ENCODE assay signal across 1 cellular context in genomic region chr3:160565442-160566403, GRCh38.
TF ChIP-seq lines count a peak whose summit lies in the region.

KPNA4 (minus strand) TSS chr3:160565571; CDS start chr3:160565282, 289 bp downstream.

TF ChIP-seq in K562, 482 proteins besides CTCF, POLR2A, EP300 and RAD21 (continued from another document and continues in another):
- TF ChIP-seq, protein P1, sequence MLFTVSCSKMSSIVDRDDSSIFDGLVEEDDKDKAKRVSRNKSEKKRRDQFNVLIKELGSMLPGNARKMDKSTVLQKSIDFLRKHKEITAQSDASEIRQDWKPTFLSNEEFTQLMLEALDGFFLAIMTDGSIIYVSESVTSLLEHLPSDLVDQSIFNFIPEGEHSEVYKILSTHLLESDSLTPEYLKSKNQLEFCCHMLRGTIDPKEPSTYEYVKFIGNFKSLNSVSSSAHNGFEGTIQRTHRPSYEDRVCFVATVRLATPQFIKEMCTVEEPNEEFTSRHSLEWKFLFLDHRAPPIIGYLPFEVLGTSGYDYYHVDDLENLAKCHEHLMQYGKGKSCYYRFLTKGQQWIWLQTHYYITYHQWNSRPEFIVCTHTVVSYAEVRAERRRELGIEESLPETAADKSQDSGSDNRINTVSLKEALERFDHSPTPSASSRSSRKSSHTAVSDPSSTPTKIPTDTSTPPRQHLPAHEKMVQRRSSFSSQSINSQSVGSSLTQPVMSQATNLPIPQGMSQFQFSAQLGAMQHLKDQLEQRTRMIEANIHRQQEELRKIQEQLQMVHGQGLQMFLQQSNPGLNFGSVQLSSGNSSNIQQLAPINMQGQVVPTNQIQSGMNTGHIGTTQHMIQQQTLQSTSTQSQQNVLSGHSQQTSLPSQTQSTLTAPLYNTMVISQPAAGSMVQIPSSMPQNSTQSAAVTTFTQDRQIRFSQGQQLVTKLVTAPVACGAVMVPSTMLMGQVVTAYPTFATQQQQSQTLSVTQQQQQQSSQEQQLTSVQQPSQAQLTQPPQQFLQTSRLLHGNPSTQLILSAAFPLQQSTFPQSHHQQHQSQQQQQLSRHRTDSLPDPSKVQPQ (CRISPR knock-in tag; IDR thresholded peaks at IDR 0.05; ENCODE audit: borderline replicate concordance): no peak
- TF ChIP-seq USF1 (CRISPR knock-in tag; IDR thresholded peaks at IDR 0.05) (peak; percentile 87), FOXJ2 (tag; IDR thresholded peaks at IDR 0.05) (0 out of 2 replicates have a peak, but pooled peaks have one; percentile 32), PRPF4 (IDR thresholded peaks at IDR 0.05; ENCODE audit: insufficient read depth, low read depth, low read length, poor library complexity, severe bottlenecking) (peak; percentile 58), SAP30 (IDR thresholded peaks at IDR 0.05; ENCODE audit: borderline replicate concordance, insufficient read depth, low read depth, low read length, poor library complexity, severe bottlenecking) (peak; percentile 91), PTBP1 (IDR thresholded peaks at IDR 0.05; ENCODE audit: low read depth, low read length) (no peak), POLR3A (IDR thresholded peaks at IDR 0.05; ENCODE audit: borderline replicate concordance, extremely low read depth, insufficient read depth, insufficient read length) (no peak), MEF2D (tag; conservative IDR thresholded peaks at IDR 0.05; ENCODE audit: low read depth) (no peak), TBP (optimal IDR thresholded peaks at IDR 0.05; ENCODE audit: low read depth, low read length) (peak; percentile 87), PML (IDR thresholded peaks at IDR 0.05; ENCODE audit: low read length) (peak; percentile 57; the same call in 1 of the 2 replicates), NFATC3 (IDR thresholded peaks at IDR 0.05) (no peak), DACH1 (IDR thresholded peaks at IDR 0.05; ENCODE audit: partially characterized antibody) (peak; percentile 7), TCF7L2 (IDR thresholded peaks at IDR 0.05; ENCODE audit: low read depth, low read length) (no peak), HDAC8 (tag; IDR thresholded peaks at IDR 0.05) (no peak), KDM5B (IDR thresholded peaks at IDR 0.05; ENCODE audit: insufficient replicate concordance, low read depth, low read length) (peak; percentile 49), GTF2B (IDR thresholded peaks at IDR 0.05; ENCODE audit: extremely low read depth, insufficient read length) (no peak), TAF1 (IDR thresholded peaks at IDR 0.05; ENCODE audit: control insufficient read depth, extremely low read depth, insufficient read depth, low read length, severe bottlenecking) (peak; percentile 83), EP400 (IDR thresholded peaks at IDR 0.05) (peak; percentile 94), MED1 (CRISPR knock-in tag; IDR thresholded peaks at IDR 0.05; ENCODE audit: borderline replicate concordance) (no peak), FOXA3 (CRISPR knock-in tag; conservative IDR thresholded peaks at IDR 0.05 in 1 of 2, IDR thresholded peaks at IDR 0.05 in 1 of 2) (no peak), HSF4 (CRISPR knock-in tag; IDR thresholded peaks at IDR 0.05; ENCODE audit: borderline replicate concordance) (no peak), ATF1 (CRISPR knock-in tag; IDR thresholded peaks at IDR 0.05) (no peak), ATF1 (tag; IDR thresholded peaks at IDR 0.05) (peak; percentile 59), HNRNPLL (IDR thresholded peaks at IDR 0.05; ENCODE audit: low read depth, low read length, poor library complexity, severe bottlenecking) (peak; percentile 40), TEAD4 (IDR thresholded peaks at IDR 0.05; ENCODE audit: low read length) (peak; percentile 26), TEAD4 (CRISPR knock-in tag; IDR thresholded peaks at IDR 0.05; ENCODE audit: borderline replicate concordance) (no peak), FOXJ3 (CRISPR knock-in tag; IDR thresholded peaks at IDR 0.05) (no peak), HNRNPL (IDR thresholded peaks at IDR 0.05; ENCODE audit: low read depth, low read length) (no peak), BRD9 (IDR thresholded peaks at IDR 0.05; ENCODE audit: low read depth, partially characterized antibody) (peak; percentile 34), ELF4 (CRISPR knock-in tag; IDR thresholded peaks at IDR 0.05) (peak; percentile 62; the same call in 1 of the 2 replicates), PHF20 (IDR thresholded peaks at IDR 0.05; ENCODE audit: partially characterized antibody) (peak; percentile 46), ZFX (CRISPR knock-in tag; IDR thresholded peaks at IDR 0.05) (peak; percentile 70), SP1 (CRISPR knock-in tag; IDR thresholded peaks at IDR 0.05) (peak; percentile 79), CBX1 (IDR thresholded peaks at IDR 0.05; ENCODE audit: low read depth) (peak; percentile 75; the same call in 1 of the 2 replicates), ATF7 (IDR thresholded peaks at IDR 0.05) (peak; percentile 67; the same call in 1 of the 2 replicates), RB1 (IDR thresholded peaks at IDR 0.05; ENCODE audit: low read depth) (0 out of 2 replicates have a peak, but pooled peaks have one; percentile 13), BDP1 (IDR thresholded peaks at IDR 0.05; ENCODE audit: insufficient read depth, insufficient read length) (no peak), SMARCE1 (IDR thresholded peaks at IDR 0.05) (peak; percentile 63; the same call in 1 of the 2 replicates)
- TF ChIP-seq, protein P2, sequence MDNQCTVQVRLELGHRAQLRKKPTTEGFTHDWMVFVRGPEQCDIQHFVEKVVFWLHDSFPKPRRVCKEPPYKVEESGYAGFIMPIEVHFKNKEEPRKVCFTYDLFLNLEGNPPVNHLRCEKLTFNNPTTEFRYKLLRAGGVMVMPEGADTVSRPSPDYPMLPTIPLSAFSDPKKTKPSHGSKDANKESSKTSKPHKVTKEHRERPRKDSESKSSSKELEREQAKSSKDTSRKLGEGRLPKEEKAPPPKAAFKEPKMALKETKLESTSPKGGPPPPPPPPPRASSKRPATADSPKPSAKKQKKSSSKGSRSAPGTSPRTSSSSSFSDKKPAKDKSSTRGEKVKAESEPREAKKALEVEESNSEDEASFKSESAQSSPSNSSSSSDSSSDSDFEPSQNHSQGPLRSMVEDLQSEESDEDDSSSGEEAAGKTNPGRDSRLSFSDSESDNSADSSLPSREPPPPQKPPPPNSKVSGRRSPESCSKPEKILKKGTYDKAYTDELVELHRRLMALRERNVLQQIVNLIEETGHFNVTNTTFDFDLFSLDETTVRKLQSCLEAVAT (IDR thresholded peaks at IDR 0.05): peak in 1 of 2 experiments; percentile 17; a peak in 1 of 4 replicates
- TF ChIP-seq, protein P3, sequence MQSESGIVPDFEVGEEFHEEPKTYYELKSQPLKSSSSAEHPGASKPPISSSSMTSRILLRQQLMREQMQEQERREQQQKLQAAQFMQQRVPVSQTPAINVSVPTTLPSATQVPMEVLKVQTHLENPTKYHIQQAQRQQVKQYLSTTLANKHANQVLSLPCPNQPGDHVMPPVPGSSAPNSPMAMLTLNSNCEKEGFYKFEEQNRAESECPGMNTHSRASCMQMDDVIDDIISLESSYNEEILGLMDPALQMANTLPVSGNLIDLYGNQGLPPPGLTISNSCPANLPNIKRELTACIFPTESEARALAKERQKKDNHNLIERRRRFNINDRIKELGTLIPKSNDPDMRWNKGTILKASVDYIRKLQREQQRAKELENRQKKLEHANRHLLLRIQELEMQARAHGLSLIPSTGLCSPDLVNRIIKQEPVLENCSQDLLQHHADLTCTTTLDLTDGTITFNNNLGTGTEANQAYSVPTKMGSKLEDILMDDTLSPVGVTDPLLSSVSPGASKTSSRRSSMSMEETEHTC (IDR thresholded peaks at IDR 0.05): no peak
- TF ChIP-seq, protein P4, sequence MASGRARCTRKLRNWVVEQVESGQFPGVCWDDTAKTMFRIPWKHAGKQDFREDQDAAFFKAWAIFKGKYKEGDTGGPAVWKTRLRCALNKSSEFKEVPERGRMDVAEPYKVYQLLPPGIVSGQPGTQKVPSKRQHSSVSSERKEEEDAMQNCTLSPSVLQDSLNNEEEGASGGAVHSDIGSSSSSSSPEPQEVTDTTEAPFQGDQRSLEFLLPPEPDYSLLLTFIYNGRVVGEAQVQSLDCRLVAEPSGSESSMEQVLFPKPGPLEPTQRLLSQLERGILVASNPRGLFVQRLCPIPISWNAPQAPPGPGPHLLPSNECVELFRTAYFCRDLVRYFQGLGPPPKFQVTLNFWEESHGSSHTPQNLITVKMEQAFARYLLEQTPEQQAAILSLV (tag; IDR thresholded peaks at IDR 0.05): no peak
- TF ChIP-seq, protein P5, sequence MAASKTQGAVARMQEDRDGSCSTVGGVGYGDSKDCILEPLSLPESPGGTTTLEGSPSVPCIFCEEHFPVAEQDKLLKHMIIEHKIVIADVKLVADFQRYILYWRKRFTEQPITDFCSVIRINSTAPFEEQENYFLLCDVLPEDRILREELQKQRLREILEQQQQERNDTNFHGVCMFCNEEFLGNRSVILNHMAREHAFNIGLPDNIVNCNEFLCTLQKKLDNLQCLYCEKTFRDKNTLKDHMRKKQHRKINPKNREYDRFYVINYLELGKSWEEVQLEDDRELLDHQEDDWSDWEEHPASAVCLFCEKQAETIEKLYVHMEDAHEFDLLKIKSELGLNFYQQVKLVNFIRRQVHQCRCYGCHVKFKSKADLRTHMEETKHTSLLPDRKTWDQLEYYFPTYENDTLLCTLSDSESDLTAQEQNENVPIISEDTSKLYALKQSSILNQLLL (CRISPR knock-in tag; IDR thresholded peaks at IDR 0.05; ENCODE audit: borderline replicate concordance): no peak
- TF ChIP-seq, protein P6, sequence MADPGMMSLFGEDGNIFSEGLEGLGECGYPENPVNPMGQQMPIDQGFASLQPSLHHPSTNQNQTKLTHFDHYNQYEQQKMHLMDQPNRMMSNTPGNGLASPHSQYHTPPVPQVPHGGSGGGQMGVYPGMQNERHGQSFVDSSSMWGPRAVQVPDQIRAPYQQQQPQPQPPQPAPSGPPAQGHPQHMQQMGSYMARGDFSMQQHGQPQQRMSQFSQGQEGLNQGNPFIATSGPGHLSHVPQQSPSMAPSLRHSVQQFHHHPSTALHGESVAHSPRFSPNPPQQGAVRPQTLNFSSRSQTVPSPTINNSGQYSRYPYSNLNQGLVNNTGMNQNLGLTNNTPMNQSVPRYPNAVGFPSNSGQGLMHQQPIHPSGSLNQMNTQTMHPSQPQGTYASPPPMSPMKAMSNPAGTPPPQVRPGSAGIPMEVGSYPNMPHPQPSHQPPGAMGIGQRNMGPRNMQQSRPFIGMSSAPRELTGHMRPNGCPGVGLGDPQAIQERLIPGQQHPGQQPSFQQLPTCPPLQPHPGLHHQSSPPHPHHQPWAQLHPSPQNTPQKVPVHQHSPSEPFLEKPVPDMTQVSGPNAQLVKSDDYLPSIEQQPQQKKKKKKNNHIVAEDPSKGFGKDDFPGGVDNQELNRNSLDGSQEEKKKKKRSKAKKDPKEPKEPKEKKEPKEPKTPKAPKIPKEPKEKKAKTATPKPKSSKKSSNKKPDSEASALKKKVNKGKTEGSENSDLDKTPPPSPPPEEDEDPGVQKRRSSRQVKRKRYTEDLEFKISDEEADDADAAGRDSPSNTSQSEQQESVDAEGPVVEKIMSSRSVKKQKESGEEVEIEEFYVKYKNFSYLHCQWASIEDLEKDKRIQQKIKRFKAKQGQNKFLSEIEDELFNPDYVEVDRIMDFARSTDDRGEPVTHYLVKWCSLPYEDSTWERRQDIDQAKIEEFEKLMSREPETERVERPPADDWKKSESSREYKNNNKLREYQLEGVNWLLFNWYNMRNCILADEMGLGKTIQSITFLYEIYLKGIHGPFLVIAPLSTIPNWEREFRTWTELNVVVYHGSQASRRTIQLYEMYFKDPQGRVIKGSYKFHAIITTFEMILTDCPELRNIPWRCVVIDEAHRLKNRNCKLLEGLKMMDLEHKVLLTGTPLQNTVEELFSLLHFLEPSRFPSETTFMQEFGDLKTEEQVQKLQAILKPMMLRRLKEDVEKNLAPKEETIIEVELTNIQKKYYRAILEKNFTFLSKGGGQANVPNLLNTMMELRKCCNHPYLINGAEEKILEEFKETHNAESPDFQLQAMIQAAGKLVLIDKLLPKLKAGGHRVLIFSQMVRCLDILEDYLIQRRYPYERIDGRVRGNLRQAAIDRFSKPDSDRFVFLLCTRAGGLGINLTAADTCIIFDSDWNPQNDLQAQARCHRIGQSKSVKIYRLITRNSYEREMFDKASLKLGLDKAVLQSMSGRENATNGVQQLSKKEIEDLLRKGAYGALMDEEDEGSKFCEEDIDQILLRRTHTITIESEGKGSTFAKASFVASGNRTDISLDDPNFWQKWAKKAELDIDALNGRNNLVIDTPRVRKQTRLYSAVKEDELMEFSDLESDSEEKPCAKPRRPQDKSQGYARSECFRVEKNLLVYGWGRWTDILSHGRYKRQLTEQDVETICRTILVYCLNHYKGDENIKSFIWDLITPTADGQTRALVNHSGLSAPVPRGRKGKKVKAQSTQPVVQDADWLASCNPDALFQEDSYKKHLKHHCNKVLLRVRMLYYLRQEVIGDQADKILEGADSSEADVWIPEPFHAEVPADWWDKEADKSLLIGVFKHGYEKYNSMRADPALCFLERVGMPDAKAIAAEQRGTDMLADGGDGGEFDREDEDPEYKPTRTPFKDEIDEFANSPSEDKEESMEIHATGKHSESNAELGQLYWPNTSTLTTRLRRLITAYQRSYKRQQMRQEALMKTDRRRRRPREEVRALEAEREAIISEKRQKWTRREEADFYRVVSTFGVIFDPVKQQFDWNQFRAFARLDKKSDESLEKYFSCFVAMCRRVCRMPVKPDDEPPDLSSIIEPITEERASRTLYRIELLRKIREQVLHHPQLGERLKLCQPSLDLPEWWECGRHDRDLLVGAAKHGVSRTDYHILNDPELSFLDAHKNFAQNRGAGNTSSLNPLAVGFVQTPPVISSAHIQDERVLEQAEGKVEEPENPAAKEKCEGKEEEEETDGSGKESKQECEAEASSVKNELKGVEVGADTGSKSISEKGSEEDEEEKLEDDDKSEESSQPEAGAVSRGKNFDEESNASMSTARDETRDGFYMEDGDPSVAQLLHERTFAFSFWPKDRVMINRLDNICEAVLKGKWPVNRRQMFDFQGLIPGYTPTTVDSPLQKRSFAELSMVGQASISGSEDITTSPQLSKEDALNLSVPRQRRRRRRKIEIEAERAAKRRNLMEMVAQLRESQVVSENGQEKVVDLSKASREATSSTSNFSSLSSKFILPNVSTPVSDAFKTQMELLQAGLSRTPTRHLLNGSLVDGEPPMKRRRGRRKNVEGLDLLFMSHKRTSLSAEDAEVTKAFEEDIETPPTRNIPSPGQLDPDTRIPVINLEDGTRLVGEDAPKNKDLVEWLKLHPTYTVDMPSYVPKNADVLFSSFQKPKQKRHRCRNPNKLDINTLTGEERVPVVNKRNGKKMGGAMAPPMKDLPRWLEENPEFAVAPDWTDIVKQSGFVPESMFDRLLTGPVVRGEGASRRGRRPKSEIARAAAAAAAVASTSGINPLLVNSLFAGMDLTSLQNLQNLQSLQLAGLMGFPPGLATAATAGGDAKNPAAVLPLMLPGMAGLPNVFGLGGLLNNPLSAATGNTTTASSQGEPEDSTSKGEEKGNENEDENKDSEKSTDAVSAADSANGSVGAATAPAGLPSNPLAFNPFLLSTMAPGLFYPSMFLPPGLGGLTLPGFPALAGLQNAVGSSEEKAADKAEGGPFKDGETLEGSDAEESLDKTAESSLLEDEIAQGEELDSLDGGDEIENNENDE (IDR thresholded peaks at IDR 0.05; ENCODE audit: low read depth, low read length): no peak
